In the genomic region with DNA sequence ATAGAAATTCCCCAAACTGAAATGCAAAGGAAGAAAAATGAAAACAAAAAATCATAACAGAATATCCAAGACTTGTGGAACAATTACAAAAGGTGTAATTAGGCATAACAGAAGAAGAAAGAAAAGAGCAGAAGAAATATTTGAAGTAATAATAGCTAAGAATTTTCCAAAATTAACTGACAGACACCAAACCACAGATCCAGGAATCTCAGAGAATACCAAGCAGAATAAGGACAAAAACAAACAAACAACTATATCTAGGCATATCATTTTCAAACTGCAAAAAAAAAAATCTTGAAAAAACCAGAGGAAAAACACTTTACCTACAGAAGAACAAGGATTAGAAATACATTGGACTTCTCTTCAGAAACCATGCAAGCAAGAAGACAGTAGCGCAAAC, we compare ENCODE assay signal across 8 cellular contexts.
"Had no signal": no experiment of that assay in that cellular context is flagged by ENCODE, and none has a peak within 500 bp of the region (broad histone marks: within the 10 kb centered on the region; RNA-seq: fewer than 3 reads in every experiment).

No MANE protein-coding gene starts in this region.

- FAIRE-seq: HepG2, HTR-8/SVneo, K562 had no signal

- H3K27ac ChIP-seq: HL-60, KMS-11 had no signal

- DNase-seq: IMR-90, KBM-7, KG1 had no signal

- H3K4me3 ChIP-seq: K562 had no signal
